8 cellular contexts compared by ENCODE assay signal in the genomic region with DNA sequence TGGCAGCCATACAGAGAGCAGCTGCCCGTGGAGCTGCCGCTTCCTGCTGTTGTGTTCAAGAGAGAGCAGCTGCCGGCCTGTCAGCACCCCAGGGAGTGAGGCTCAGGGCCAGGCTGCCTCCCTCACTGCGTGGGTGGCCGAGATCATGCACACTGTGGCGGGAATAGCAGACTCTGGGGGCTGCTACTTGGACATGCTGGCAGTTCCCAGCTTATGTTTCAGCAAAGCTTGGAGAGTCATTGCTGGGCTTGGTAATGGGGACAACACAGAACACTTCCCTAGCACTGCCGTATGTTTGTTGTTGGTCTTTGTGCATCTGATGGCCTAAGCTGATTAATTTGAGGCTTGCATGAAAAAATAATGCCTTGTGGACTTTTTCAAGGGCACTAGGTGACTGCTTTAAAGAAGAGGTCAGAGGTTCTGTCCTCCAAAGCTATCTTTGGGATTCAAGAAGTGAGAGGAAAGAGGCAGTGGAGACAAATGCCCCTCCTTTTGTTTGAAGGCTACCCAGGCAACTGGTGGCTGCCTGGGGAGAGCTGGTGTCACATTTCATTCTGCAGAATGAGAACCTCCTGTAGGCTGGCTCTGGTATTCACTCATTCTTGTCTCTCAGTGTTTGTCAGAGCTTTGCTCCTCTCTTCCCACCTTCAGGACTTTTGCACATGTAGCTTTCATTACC. TPM values are rescaled to one million over a fixed set of nuclear protein-coding genes. Genes with fewer than 3 reads are reported as not detected.
DNase-seq lines count a peak whose midpoint lies in the region; ATAC-seq and TF ChIP-seq lines count a peak whose summit lies in the region.

No MANE protein-coding gene starts in this region.

- no peaks in the 10 kb centered on the region for H4K20me1 ChIP-seq in smooth muscle cell (ENCODE audit: low read depth)

- TF ChIP-seq CTCF in BJ (IDR thresholded peaks at IDR 0.05; ENCODE audit: insufficient read depth, low read depth, low read length) (0 out of 2 replicates have a peak, but pooled peaks have one; percentile 13), WI38 (IDR thresholded peaks at IDR 0.05; ENCODE audit: low read depth, low read length) (no peak), left ventricle myocardium inferior (IDR thresholded peaks at IDR 0.05; ENCODE audit: borderline replicate concordance) (no peak), smooth muscle cell (IDR thresholded peaks at IDR 0.05; ENCODE audit: borderline replicate concordance, insufficient read depth, poor library complexity, severe bottlenecking) (no peak)

- 9% methylated on average over 7 of the region's 7 CpGs for WGBS in smooth muscle cell (ENCODE audit: low lambda C conversion rate)

- peaks cover 14% of the 10 kb centered on the region for H3K4me1 ChIP-seq in left ventricle myocardium inferior
- peaks cover 18% of the 10 kb centered on the region for H3K4me1 ChIP-seq in smooth muscle cell (ENCODE audit: low read depth)

- intact Hi-C loops in left ventricle myocardium inferior (cut with micrococcal nuclease) = no loop called here

- DNase-seq in BJ (ENCODE audit: low read depth) (no peak), NCI-H1105 treated with DMSO at 0.1 percent for 48 hours (lab: John Stamatoyannopoulos, UW) (peak; percentile 81), left ventricle myocardium inferior (peak; percentile 80), smooth muscle cell (lab: John Stamatoyannopoulos, UW; ENCODE audit: unreplicated experiment) (peak; percentile 17)
- no peak for DNase-seq in activated CD8-positive, alpha-beta memory T cell treated with anti-CD3 and anti-CD28 coated beads, Interleukin-2, amount 50 U/mL, for 48 hours

- H3K4me2 ChIP-seq in smooth muscle cell = peak overlapping the region; percentile 79

- CTCF ChIA-PET in BJ (lab: Yijun Ruan, JAX) = interaction anchor here (0.5 to 1.8 kb wide), 4 partner anchors 9 to 437 kb away, joined by 3 to 5 read pairs (median 3); no protein-coding TSS in a partner anchor

- no peak overlapping the region for H3K27ac ChIP-seq in left ventricle myocardium inferior (replicated peaks)
- H3K27ac ChIP-seq in smooth muscle cell (ENCODE audit: low read depth) = peak overlapping the region; percentile 85

- H3K36me3 ChIP-seq in BJ (ENCODE audit: control insufficient read depth, insufficient read depth, low read length) = no peaks in the 10 kb centered on the region
- no peaks in the 10 kb centered on the region for H3K36me3 ChIP-seq in left ventricle myocardium inferior
- no peaks in the 10 kb centered on the region for H3K36me3 ChIP-seq in smooth muscle cell (ENCODE audit: low read depth)

- peaks cover 5% of the 10 kb centered on the region for H3K79me2 ChIP-seq in smooth muscle cell (ENCODE audit: low read depth)

- peak overlapping the region; percentile 50 for H2AFZ ChIP-seq in smooth muscle cell (ENCODE audit: low read depth)

- H3K27me3 ChIP-seq in BJ (ENCODE audit: control insufficient read depth, insufficient read depth, low read length) = peaks cover 3% of the 10 kb centered on the region; the same call in 1 of the 2 replicates
- H3K27me3 ChIP-seq in left ventricle myocardium inferior (ENCODE audit: low read depth) = peaks cover 83% of the 10 kb centered on the region
- no peaks in the 10 kb centered on the region for H3K27me3 ChIP-seq in smooth muscle cell (ENCODE audit: low read depth)

- H3K4me3 ChIP-seq in BJ (ENCODE audit: low read depth, low read length) (peak overlapping the region; percentile 24), WI38 (ENCODE audit: low read depth, low read length) (peak overlapping the region; percentile 27), left ventricle myocardium inferior (peak overlapping the region; percentile 12), smooth muscle cell (peak overlapping the region; percentile 19)

- H3K9ac ChIP-seq in smooth muscle cell (ENCODE audit: low read depth) = peak overlapping the region; percentile 72

- POLR2A ChIA-PET in BJ (lab: Charles Lee) = no interaction called here

- peaks cover 7% of the 10 kb centered on the region for H3F3A ChIP-seq in smooth muscle cell (ENCODE audit: low read depth)

- H3K9me3 ChIP-seq in left ventricle myocardium inferior (replicated peaks) (no peaks in the 10 kb centered on the region), smooth muscle cell (replicated peaks; ENCODE audit: low read depth) (no peaks in the 10 kb centered on the region)

- ATAC-seq in HG02759 (IDR thresholded peaks at IDR 0.05; ENCODE audit: unreplicated experiment) = no peak
- ATAC-seq in HG03442 (IDR thresholded peaks at IDR 0.05; ENCODE audit: unreplicated experiment) = no peak

RNA-seq across cellular contexts. Expression of gene MRAP2, which starts 18.8 kb away (rescaled TPM):
- 0.16 and 0.26 TPM in 2 replicates for polyA plus RNA-seq in BJ (2011; rRNA removed)
- 0.14 and 0.21 TPM in 2 replicates for polyA minus RNA-seq in BJ (2011; rRNA and poly(A)+ RNA removed)
- 0.16 TPM for total RNA-seq in left ventricle myocardium inferior
- 16.7 and 20.5 TPM in 2 replicates for total RNA-seq in smooth muscle cell
- polyA plus RNA-seq in smooth muscle cell = 14.0 and 15.0 TPM in 2 replicates

Comparison
In these comparisons a context has a peak if more than half of its experiments do, and no peak if none do; other contexts are left out.
1. DNase-seq: peak in NCI-H1105 treated with DMSO at 0.1 percent for 48 hours (single experiment), left ventricle myocardium inferior (single experiment) and smooth muscle cell (single experiment); none in BJ (single experiment) and activated CD8-positive, alpha-beta memory T cell treated with anti-CD3 and anti-CD28 coated beads, Interleukin-2, amount 50 U/mL, for 48 hours (single experiment).
2. RNA of gene MRAP2, which starts 18.8 kb away (total RNA-seq): 16.7 to 20.5 TPM in smooth muscle cell; 0.16 TPM in left ventricle myocardium inferior (single experiment); every median in the first group is over 10 times any median in the second.
3. Peak in every context shown above with its lines, with median percentiles within 50 percentile points of each other: H3K4me3 ChIP-seq.